24 cellular contexts compared by ENCODE assay signal in genomic region chr7:22147868-22148267, GRCh38.
"Had no signal": no experiment of that assay in that cellular context is flagged by ENCODE, and none has a peak within 500 bp of the region (broad histone marks: within the 10 kb centered on the region; RNA-seq: fewer than 3 reads in every experiment).

No MANE protein-coding gene starts in this region.

- H3K9me3 Mint-ChIP-seq: activated naive CD4-positive, alpha-beta T cell treated with anti-CD3 and anti-CD28 coated beads, Interleukin-2, amount 50 U/mL, for 24 hours; activated T-helper 1 cell treated with anti-CD3 and anti-CD28 coated beads, Interleukin-12 subunit alpha, Interleukin-12 subunit beta, Interleukin-2, Interleukin-4 antibody, amounts not matched to agents 30 ng/mL and 10 ng/mL and 1 ng/mL, durations not matched to agents 14 hours and 24 hours and 36 hours had no signal

- DNase-seq: activated CD4-positive, alpha-beta T cell treated with anti-CD3 and anti-CD28 coated beads for 4 hours; activated CD8-positive, alpha-beta memory T cell treated with anti-CD3 and anti-CD28 coated beads, Interleukin-2, amount 50 U/mL, for 48 hours; activated CD8-positive, alpha-beta T cell treated with anti-CD3 and anti-CD28 coated beads, Interleukin-2, amount 10 ng/mL, durations not matched to agents 7 days and 5 days; activated effector memory CD4-positive, alpha-beta T cell treated with Interleukin-2 at 50 U/mL for 16 hours; activated naive CD4-positive, alpha-beta T cell; activated T-cell treated with anti-CD3 and anti-CD28 coated beads, Interleukin-2, amount 50 U/mL, for 1 hour; body of pancreas; central memory CD4-positive, alpha-beta T cell; Karpas-422; MM.1S; NCI-H1105 treated with DMSO at 0.1 percent for 48 hours; NCI-H1436 treated with DMSO at 0.1 percent for 48 hours; NCI-H187; NCI-H2081; NCI-H446; RPMI8226; WERI-Rb-1 had no signal

- H3K4me1 ChIP-seq: ascending aorta had no signal

- FAIRE-seq: bronchial epithelial cell had no signal

- H3K27ac ChIP-seq: ascending aorta, body of pancreas, SK-N-MC had no signal

- ATAC-seq: body of pancreas, Panc1, Right ventricle myocardium inferior had no signal

- H3K4me3 ChIP-seq: body of pancreas had no signal

- H3K4me3 Mint-ChIP-seq: activated T-helper 1 cell treated with anti-CD3 and anti-CD28 coated beads, Interleukin-12 subunit alpha, Interleukin-12 subunit beta, Interleukin-2, Interleukin-4 antibody, amounts not matched to agents 30 ng/mL and 10 ng/mL and 1 ng/mL, durations not matched to agents 14 hours and 24 hours and 36 hours had no signal

- H3K9me3 ChIP-seq: ascending aorta, body of pancreas had no signal

- H3K27me3 Mint-ChIP-seq: activated naive CD4-positive, alpha-beta T cell treated with anti-CD3 and anti-CD28 coated beads, Interleukin-2, amount 50 U/mL, for 24 hours had no signal

- H3K27me3 ChIP-seq: ascending aorta, body of pancreas had no signal

- H3K36me3 Mint-ChIP-seq: activated naive CD4-positive, alpha-beta T cell treated with anti-CD3 and anti-CD28 coated beads, Interleukin-2, amount 50 U/mL, for 24 hours had no signal

- H3K27ac Mint-ChIP-seq: activated naive CD4-positive, alpha-beta T cell treated with anti-CD3 and anti-CD28 coated beads, Interleukin-2, amount 50 U/mL, for 24 hours; activated T-helper 1 cell treated with anti-CD3 and anti-CD28 coated beads, Interleukin-12 subunit alpha, Interleukin-12 subunit beta, Interleukin-2, Interleukin-4 antibody, amounts not matched to agents 30 ng/mL and 10 ng/mL and 1 ng/mL, durations not matched to agents 14 hours and 24 hours and 36 hours had no signal
